In genomic region chr1:157155658-157156057, GRCh38 we compare ENCODE assay signal across 9 cellular contexts. TPM values are rescaled to one million over a fixed set of nuclear protein-coding genes. Genes with fewer than 3 reads are reported as not detected.
A peak's percentile ranks its signal among the peaks of the same experiment; 100 is the strongest.
DNase-seq lines count a peak whose midpoint lies in the region; FAIRE-seq and TF ChIP-seq lines count a peak whose summit lies in the region.
"Had no signal": no experiment of that assay in that cellular context is flagged by ENCODE, and none has a peak within 500 bp of the region (broad histone marks: within the 10 kb centered on the region; RNA-seq: fewer than 3 reads in every experiment).

No MANE protein-coding gene starts in this region.

- DNase-seq in DMS153 (lab: John Stamatoyannopoulos, UW) (peak; percentile 73), NCI-H1092 treated with DMSO at 0.1 percent for 48 hours (lab: John Stamatoyannopoulos, UW) (peak; percentile 40), neural progenitor cell (ENCODE audit: low spot score) (no peak), MV-4-11 (lab: John Stamatoyannopoulos, UW) (no peak), AG08395 (ENCODE audit: low spot score) (no peak), frontal cortex (ENCODE audit: low spot score in 2 of 2) (no peak)
- DNase-seq in stimulated activated CD4-positive, alpha-beta T cell treated with anti-CD3 and anti-CD28 coated beads, Interleukin-2, amount 100 ng/mL, for 48 hours = no peak

- TF ChIP-seq CTCF in neural progenitor cell (IDR thresholded peaks at IDR 0.05) = no peak

- peaks cover 60% of the 10 kb centered on the region for H3K4me1 Mint-ChIP-seq in dendritic cell treated with granulocyte-macrophage colony-stimulating factor and Interleukin-4, amounts not matched to agents 40 ng/mL and 50 ng/mL, for 4 days (ENCODE audit: low read depth)
- peaks cover 24% of the 10 kb centered on the region for H3K4me1 Mint-ChIP-seq in neural progenitor cell

- no peak overlapping the region for H3K4me3 ChIP-seq in neural progenitor cell

- peaks cover 31% of the 10 kb centered on the region for H3K4me1 ChIP-seq in neural progenitor cell

- intact Hi-C loops in dendritic cell treated with granulocyte-macrophage colony-stimulating factor and Interleukin-4, amounts not matched to agents 40 ng/mL and 50 ng/mL, for 4 days (cut with micrococcal nuclease) = loop anchor here (1.0 to 5.0 kb wide), 3 partner anchors 17 to 65 kb away; partner anchors contain the start of gene ETV3

- no peak overlapping the region for H3K27ac ChIP-seq in neural progenitor cell

- H3K4me2 ChIP-seq in neural progenitor cell = peak overlapping the region; percentile 49

- no peaks in the 10 kb centered on the region for H4K20me1 ChIP-seq in neural progenitor cell (ENCODE audit: low read depth)

- no peaks in the 10 kb centered on the region for H3K9me3 Mint-ChIP-seq in dendritic cell treated with granulocyte-macrophage colony-stimulating factor and Interleukin-4, amounts not matched to agents 40 ng/mL and 50 ng/mL, for 4 days
- H3K9me3 Mint-ChIP-seq in neural progenitor cell = no peaks in the 10 kb centered on the region

- H3K27me3 Mint-ChIP-seq in dendritic cell treated with granulocyte-macrophage colony-stimulating factor and Interleukin-4, amounts not matched to agents 40 ng/mL and 50 ng/mL, for 4 days = peaks cover 26% of the 10 kb centered on the region
- peaks cover 4% of the 10 kb centered on the region for H3K27me3 Mint-ChIP-seq in neural progenitor cell (ENCODE audit: insufficient read depth, low read depth)

- peak overlapping the region; percentile 81 for H2AFZ ChIP-seq in neural progenitor cell (replicated peaks)

- peak overlapping the region; percentile 69 for H3K27ac Mint-ChIP-seq in dendritic cell treated with granulocyte-macrophage colony-stimulating factor and Interleukin-4, amounts not matched to agents 40 ng/mL and 50 ng/mL, for 4 days
- no peak overlapping the region for H3K27ac Mint-ChIP-seq in neural progenitor cell

- H3K9me3 ChIP-seq in neural progenitor cell (ENCODE audit: low read depth) = no peaks in the 10 kb centered on the region

- FAIRE-seq in frontal cortex (lab: Jason Lieb, UNC) = no peak

- no peak overlapping the region for H3K9ac ChIP-seq in neural progenitor cell

- H3K27me3 ChIP-seq in neural progenitor cell = no peaks in the 10 kb centered on the region

- H3F3A ChIP-seq in neural progenitor cell (ENCODE audit: low read depth) = peaks cover 5% of the 10 kb centered on the region

- no peaks in the 10 kb centered on the region for H3K79me2 ChIP-seq in neural progenitor cell (ENCODE audit: low read depth)

- no peaks in the 10 kb centered on the region for H3K36me3 ChIP-seq in neural progenitor cell

- peak overlapping the region; percentile 51 for H3K4me3 Mint-ChIP-seq in dendritic cell treated with granulocyte-macrophage colony-stimulating factor and Interleukin-4, amounts not matched to agents 40 ng/mL and 50 ng/mL, for 4 days
- peak overlapping the region; percentile 73 for H3K4me3 Mint-ChIP-seq in neural progenitor cell

- H3K36me3 Mint-ChIP-seq in dendritic cell treated with granulocyte-macrophage colony-stimulating factor and Interleukin-4, amounts not matched to agents 40 ng/mL and 50 ng/mL, for 4 days (ENCODE audit: low read depth) = no peaks in the 10 kb centered on the region
- H3K36me3 Mint-ChIP-seq in neural progenitor cell = no peaks in the 10 kb centered on the region

RNA-seq across cellular contexts. Expression of gene ETV3, which starts 17.5 kb away (rescaled TPM):
- total RNA-seq in neural progenitor cell (ENCODE audit: low replicate concordance) (13.7 and 19.5 TPM in 2 replicates), frontal cortex (14.3 TPM)

RNA-seq across cellular contexts. Expression of gene ETV3L, which starts 56.0 kb away (rescaled TPM):
- 0.25 TPM in 1 of 2 replicates, not detected in the other for total RNA-seq in neural progenitor cell (ENCODE audit: low replicate concordance)
- total RNA-seq in frontal cortex = under 0.01 TPM
- total RNA-seq: activated CD8-positive, alpha-beta memory T cell treated with anti-CD3 and anti-CD28 coated beads for 36 hours had no signal

Comparison
In these comparisons a context has a peak if more than half of its experiments do, and no peak if none do; other contexts are left out.
1. DNase-seq: peak in DMS153 (single experiment) and NCI-H1092 treated with DMSO at 0.1 percent for 48 hours (single experiment); none in neural progenitor cell (single experiment), MV-4-11 (single experiment), stimulated activated CD4-positive, alpha-beta T cell treated with anti-CD3 and anti-CD28 coated beads, Interleukin-2, amount 100 ng/mL, for 48 hours (0 of 2), AG08395 (single experiment) and frontal cortex (0 of 2).